In the genomic region with DNA sequence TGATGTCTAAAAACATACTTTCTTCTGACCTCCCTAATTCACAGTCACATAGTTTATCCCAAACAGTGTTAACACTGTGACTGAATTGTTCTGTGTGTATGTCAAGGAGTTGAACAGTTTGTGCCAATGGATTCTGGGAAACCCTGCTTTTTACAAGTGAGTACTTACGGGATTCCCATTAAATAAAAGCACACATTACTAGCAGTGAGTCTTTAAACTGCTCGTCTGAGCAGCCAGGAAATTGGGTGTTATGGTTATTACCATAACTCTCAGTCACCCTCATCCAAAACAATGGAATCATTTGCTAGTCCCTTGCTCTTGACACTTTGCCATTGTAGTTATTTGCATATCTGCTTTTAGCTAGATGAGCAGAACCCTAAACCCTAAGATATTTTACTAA, we compare ENCODE assay signal across 7 cellular contexts.
"Had no signal": no experiment of that assay in that cellular context is flagged by ENCODE, and none has a peak within 500 bp of the region (broad histone marks: within the 10 kb centered on the region; RNA-seq: fewer than 3 reads in every experiment).

No MANE protein-coding gene starts in this region.

- H3K9me3 ChIP-seq: HAP-1 had no signal

- H3K36me3 ChIP-seq: HAP-1 had no signal

- H3K4me3 ChIP-seq: GM23248, GM23338, HAP-1 had no signal

- H3K27ac ChIP-seq: GM23248 had no signal

- DNase-seq: GM23248, H7, H9, HCEC 1CT, HFFc6 had no signal
